In genomic region chr1:24910210-24910609, GRCh38 we compare ENCODE assay signal across 16 cellular contexts. TPM values are rescaled to one million over a fixed set of nuclear protein-coding genes. Genes with fewer than 3 reads are reported as not detected.
DNase-seq lines count a peak whose midpoint lies in the region; ATAC-seq and TF ChIP-seq lines count a peak whose summit lies in the region.
"Had no signal": no experiment of that assay in that cellular context is flagged by ENCODE, and none has a peak within 500 bp of the region (broad histone marks: within the 10 kb centered on the region; RNA-seq: fewer than 3 reads in every experiment).

No MANE protein-coding gene starts in this region.

- no peak overlapping the region for H2BK12ac ChIP-seq in trophoblast cell (ENCODE audit: low read length)

- H3K9me3 Mint-ChIP-seq in stimulated activated naive CD8-positive, alpha-beta T cell treated with anti-CD3 and anti-CD28 coated beads, Interleukin-15, Interleukin-2, amounts not matched to agents 100 ng/mL and 50 ng/mL, for 24 hours = no peaks in the 10 kb centered on the region
- H3K9me3 Mint-ChIP-seq in activated naive CD8-positive, alpha-beta T cell treated with anti-CD3 and anti-CD28 coated beads for 36 hours = no peaks in the 10 kb centered on the region
- H3K9me3 Mint-ChIP-seq in naive thymus-derived CD8-positive, alpha-beta T cell = no peaks in the 10 kb centered on the region
- H3K9me3 Mint-ChIP-seq: endodermal cell had no signal

- H3K4me1 ChIP-seq in trophoblast cell (ENCODE audit: control insufficient read depth in 1 of 2, insufficient read depth in 2 of 2, low read length in 2 of 2) = peaks cover 7 to 11% of the 10 kb centered on the region in 2 experiments
- H3K4me1 ChIP-seq: Caco-2 had no signal

- no peaks in the 10 kb centered on the region for H3K79me1 ChIP-seq in trophoblast cell (ENCODE audit: low read length)

- no peak overlapping the region for H4K12ac ChIP-seq in trophoblast cell (ENCODE audit: low read depth, low read length)

- H4K91ac ChIP-seq in trophoblast cell (ENCODE audit: low read depth, low read length) = no peak overlapping the region

- H3K9ac ChIP-seq in trophoblast cell (ENCODE audit: low read length) = no peak overlapping the region

- no CpG with 5 or more reads among the region's 9 CpGs for WGBS in trophoblast cell (ENCODE audit: extremely low coverage, insufficient coverage, insufficient read length)

- no peak overlapping the region for H3K27ac ChIP-seq in trophoblast cell (ENCODE audit: low read depth, low read length)

- peak overlapping the region; percentile 80 for H3K27ac Mint-ChIP-seq in stimulated activated naive CD8-positive, alpha-beta T cell treated with anti-CD3 and anti-CD28 coated beads, Interleukin-15, Interleukin-2, amounts not matched to agents 100 ng/mL and 50 ng/mL, for 24 hours
- peak overlapping the region; percentile 93 for H3K27ac Mint-ChIP-seq in activated naive CD8-positive, alpha-beta T cell treated with anti-CD3 and anti-CD28 coated beads for 36 hours
- H3K27ac Mint-ChIP-seq in naive thymus-derived CD8-positive, alpha-beta T cell = peak overlapping the region; percentile 96 to 100 (median 99)

- H3K4me2 ChIP-seq in trophoblast cell (ENCODE audit: low read length) = no peak overlapping the region

- H3K4ac ChIP-seq in trophoblast cell (ENCODE audit: low read depth, low read length) = no peak overlapping the region

- H3K79me2 ChIP-seq in trophoblast cell (ENCODE audit: control insufficient read depth, insufficient read depth, low read length, poor library complexity) = no peaks in the 10 kb centered on the region

- no peak overlapping the region for H2BK120ac ChIP-seq in trophoblast cell (ENCODE audit: insufficient read depth, low read length, poor library complexity)

- H3K18ac ChIP-seq in trophoblast cell (ENCODE audit: low read length) = no peak overlapping the region

- no peak overlapping the region for H2AFZ ChIP-seq in trophoblast cell (ENCODE audit: insufficient read depth, low read length, poor library complexity)

- H3K9me3 ChIP-seq in trophoblast cell (ENCODE audit: insufficient read depth, low read depth, low read length) = no peaks in the 10 kb centered on the region
- H3K9me3 ChIP-seq: Caco-2 had no signal

- ATAC-seq in stimulated activated naive CD8-positive, alpha-beta T cell treated with anti-CD3 and anti-CD28 coated beads, Interleukin-15, Interleukin-2, amounts not matched to agents 100 U/mL and 50 U/mL, for 24 hours = no peak
- no peak for ATAC-seq in naive thymus-derived CD8-positive, alpha-beta T cell
- no peak for ATAC-seq in SK-N-SH treated with all-trans-retinoic acid at 6 μM for 48 hours
- ATAC-seq in HG03469 (IDR thresholded peaks at IDR 0.05; ENCODE audit: unreplicated experiment) = no peak
- no peak for ATAC-seq in GM21360 (IDR thresholded peaks at IDR 0.05; ENCODE audit: unreplicated experiment)

- H4K8ac ChIP-seq in trophoblast cell (ENCODE audit: low read depth, low read length) = no peak overlapping the region

- no peak overlapping the region for H2AK5ac ChIP-seq in trophoblast cell (ENCODE audit: low read length)

- H3K14ac ChIP-seq in trophoblast cell (ENCODE audit: low read length) = no peak overlapping the region

- H3K4me3 Mint-ChIP-seq in stimulated activated naive CD8-positive, alpha-beta T cell treated with anti-CD3 and anti-CD28 coated beads, Interleukin-15, Interleukin-2, amounts not matched to agents 100 ng/mL and 50 ng/mL, for 24 hours = no peak overlapping the region
- peak overlapping the region; percentile 22 for H3K4me3 Mint-ChIP-seq in activated naive CD8-positive, alpha-beta T cell treated with anti-CD3 and anti-CD28 coated beads for 36 hours
- peak overlapping the region in 9 of 10 donors; percentile 15 to 78 (median 62) for H3K4me3 Mint-ChIP-seq in naive thymus-derived CD8-positive, alpha-beta T cell
- H3K4me3 Mint-ChIP-seq: endodermal cell had no signal

- no peaks in the 10 kb centered on the region for H3K27me3 Mint-ChIP-seq in stimulated activated naive CD8-positive, alpha-beta T cell treated with anti-CD3 and anti-CD28 coated beads, Interleukin-15, Interleukin-2, amounts not matched to agents 100 ng/mL and 50 ng/mL, for 24 hours
- no peaks in the 10 kb centered on the region for H3K27me3 Mint-ChIP-seq in activated naive CD8-positive, alpha-beta T cell treated with anti-CD3 and anti-CD28 coated beads for 36 hours
- H3K27me3 Mint-ChIP-seq in naive thymus-derived CD8-positive, alpha-beta T cell = no peaks in the 10 kb centered on the region

- H3K27me3 ChIP-seq in trophoblast cell (ENCODE audit: insufficient read depth, low read length) = no peaks in the 10 kb centered on the region

- peaks cover 76% of the 10 kb centered on the region for H3K4me1 Mint-ChIP-seq in stimulated activated naive CD8-positive, alpha-beta T cell treated with anti-CD3 and anti-CD28 coated beads, Interleukin-15, Interleukin-2, amounts not matched to agents 100 ng/mL and 50 ng/mL, for 24 hours (ENCODE audit: low read depth)
- peaks cover 53% of the 10 kb centered on the region for H3K4me1 Mint-ChIP-seq in activated naive CD8-positive, alpha-beta T cell treated with anti-CD3 and anti-CD28 coated beads for 36 hours
- peaks cover 31 to 85% (median 76%) of the 10 kb centered on the region in 4 donors for H3K4me1 Mint-ChIP-seq in naive thymus-derived CD8-positive, alpha-beta T cell

- H3K36me3 Mint-ChIP-seq in stimulated activated naive CD8-positive, alpha-beta T cell treated with anti-CD3 and anti-CD28 coated beads, Interleukin-15, Interleukin-2, amounts not matched to agents 100 ng/mL and 50 ng/mL, for 24 hours (ENCODE audit: low read depth) = peaks cover 73% of the 10 kb centered on the region
- peaks cover 63% of the 10 kb centered on the region for H3K36me3 Mint-ChIP-seq in activated naive CD8-positive, alpha-beta T cell treated with anti-CD3 and anti-CD28 coated beads for 36 hours
- peaks cover 6 to 65% (median 11%) of the 10 kb centered on the region in 3 donors for H3K36me3 Mint-ChIP-seq in naive thymus-derived CD8-positive, alpha-beta T cell

- POLR2A ChIA-PET in naive thymus-derived CD8-positive, alpha-beta T cell (lab: Charles Lee) = interaction anchor here (0.6 to 11.6 kb wide), 14 partner anchors 8 to 322 kb away, joined by 3 to 290 read pairs (median 4); partner anchors contain the start of genes RUNX3 and SYF2

- H3K4me3 ChIP-seq in trophoblast cell (ENCODE audit: low read depth, low read length) = no peak overlapping the region

- no peak for DNase-seq in stimulated activated naive CD8-positive, alpha-beta T cell treated with anti-CD3 and anti-CD28 coated beads, Interleukin-15, Interleukin-2, amounts not matched to agents 100 U/mL and 50 U/mL, for 24 hours
- DNase-seq in activated naive CD8-positive, alpha-beta T cell treated with anti-CD3 and anti-CD28 coated beads for 36 hours = no peak
- no peak for DNase-seq in naive thymus-derived CD8-positive, alpha-beta T cell
- DNase-seq in trophoblast cell = no peak
- DNase-seq: amniotic stem cell; central memory CD4-positive, alpha-beta T cell; MM.1S; NCI-H1930; NCI-H446 treated with DMSO at 0.1 percent for 48 hours had no signal

- no peak overlapping the region for H2BK5ac ChIP-seq in trophoblast cell (ENCODE audit: low read depth, low read length, poor library complexity)

- H3K23ac ChIP-seq in trophoblast cell (ENCODE audit: low read length) = no peak overlapping the region

- no peaks in the 10 kb centered on the region for H3K36me3 ChIP-seq in trophoblast cell (ENCODE audit: control insufficient read depth in 1 of 2, insufficient read depth in 2 of 2, low read length in 2 of 2)

TF ChIP-seq in SK-N-SH treated with all-trans-retinoic acid at 6 μM for 48 hours, 23 proteins besides CTCF, POLR2A, EP300 and RAD21 (continues in another document):
- TF ChIP-seq RARB (CRISPR knock-in tag; IDR thresholded peaks at IDR 0.05) = no peak
- no peak for TF ChIP-seq ESRRG (CRISPR knock-in tag; IDR thresholded peaks at IDR 0.05)
- TF ChIP-seq PPARA (CRISPR knock-in tag; IDR thresholded peaks at IDR 0.05; ENCODE audit: borderline replicate concordance) = no peak
- TF ChIP-seq ZNF565 (CRISPR knock-in tag; conservative IDR thresholded peaks at IDR 0.05; ENCODE audit: low read depth) = no peak
- no peak for TF ChIP-seq PATZ1 (CRISPR knock-in tag; IDR thresholded peaks at IDR 0.05; ENCODE audit: borderline replicate concordance)
- TF ChIP-seq ZFP3 (CRISPR knock-in tag; IDR thresholded peaks at IDR 0.05) = no peak
- no peak for TF ChIP-seq ZNF70 (CRISPR knock-in tag; IDR thresholded peaks at IDR 0.05)
- TF ChIP-seq OSR1 (CRISPR knock-in tag; IDR thresholded peaks at IDR 0.05) = no peak
- TF ChIP-seq CSRNP3 (CRISPR knock-in tag; IDR thresholded peaks at IDR 0.05) = no peak
- no peak for TF ChIP-seq ZNF8 (CRISPR knock-in tag; IDR thresholded peaks at IDR 0.05)

RNA-seq across cellular contexts. Expression of gene RUNX3, which starts 19.9 kb away (rescaled TPM):
- total RNA-seq in activated naive CD8-positive, alpha-beta T cell treated with anti-CD3 and anti-CD28 coated beads for 36 hours = 100 to 1,000 TPM; 144 TPM
- 10 to 100 TPM; 87.1 to 95.3 TPM for total RNA-seq in naive thymus-derived CD8-positive, alpha-beta T cell
- 10 to 100 TPM; 22.0 to 64.0 (median 54.0) TPM for polyA plus RNA-seq in naive thymus-derived CD8-positive, alpha-beta T cell
- 0.03 and 0.11 TPM in 2 replicates for polyA plus RNA-seq in trophoblast cell (2013)
- polyA plus RNA-seq: neural cell had no signal
